In the genomic region with DNA sequence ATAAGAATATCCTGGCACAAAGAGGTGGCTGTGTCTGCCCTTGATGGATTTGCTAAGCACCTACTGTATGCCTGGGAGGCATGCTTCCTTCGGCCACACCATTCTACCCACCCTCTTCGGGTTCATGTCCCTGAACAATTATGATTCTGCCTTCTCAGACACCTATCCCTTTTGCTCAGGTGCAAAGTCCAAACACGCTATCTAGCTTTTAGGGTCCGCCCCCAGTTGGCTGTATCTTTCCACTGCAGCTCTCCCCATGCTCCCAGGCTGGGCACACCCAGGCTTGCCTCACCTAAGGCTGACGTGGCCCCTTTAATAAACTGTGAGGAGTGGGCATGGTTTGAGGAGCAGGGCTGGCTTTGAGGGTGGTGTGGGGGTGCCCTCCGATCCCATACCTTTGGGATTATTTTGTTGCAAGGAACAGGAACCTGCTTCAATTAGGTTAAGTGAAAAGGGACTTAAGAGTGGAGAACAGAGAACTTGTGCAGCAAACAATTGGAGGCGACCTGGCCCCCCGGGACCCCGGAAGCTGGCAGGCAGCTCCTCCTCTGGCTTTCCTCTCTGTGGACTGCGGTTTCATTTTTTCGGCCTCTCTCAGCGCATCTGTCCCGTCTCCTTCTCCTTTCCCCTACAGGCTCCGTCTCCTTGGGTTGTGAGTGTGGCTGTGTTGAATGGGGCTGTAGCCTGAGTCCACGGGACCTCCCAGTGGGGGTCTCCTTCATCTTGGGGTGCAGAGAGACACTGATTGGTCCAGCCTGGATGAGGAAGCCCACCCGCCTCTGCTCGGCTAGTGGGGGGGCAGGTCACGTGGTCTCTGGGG, we compare ENCODE assay signal across 1 cellular context.
A peak's percentile ranks its signal among the peaks of the same experiment; 100 is the strongest.
TF ChIP-seq lines count a peak whose summit lies in the region.

No MANE protein-coding gene starts in this region.

TF ChIP-seq in HepG2, 621 proteins besides CTCF, POLR2A, EP300 and RAD21 (continued from another document and continues in another):
- TF ChIP-seq, protein P1, sequence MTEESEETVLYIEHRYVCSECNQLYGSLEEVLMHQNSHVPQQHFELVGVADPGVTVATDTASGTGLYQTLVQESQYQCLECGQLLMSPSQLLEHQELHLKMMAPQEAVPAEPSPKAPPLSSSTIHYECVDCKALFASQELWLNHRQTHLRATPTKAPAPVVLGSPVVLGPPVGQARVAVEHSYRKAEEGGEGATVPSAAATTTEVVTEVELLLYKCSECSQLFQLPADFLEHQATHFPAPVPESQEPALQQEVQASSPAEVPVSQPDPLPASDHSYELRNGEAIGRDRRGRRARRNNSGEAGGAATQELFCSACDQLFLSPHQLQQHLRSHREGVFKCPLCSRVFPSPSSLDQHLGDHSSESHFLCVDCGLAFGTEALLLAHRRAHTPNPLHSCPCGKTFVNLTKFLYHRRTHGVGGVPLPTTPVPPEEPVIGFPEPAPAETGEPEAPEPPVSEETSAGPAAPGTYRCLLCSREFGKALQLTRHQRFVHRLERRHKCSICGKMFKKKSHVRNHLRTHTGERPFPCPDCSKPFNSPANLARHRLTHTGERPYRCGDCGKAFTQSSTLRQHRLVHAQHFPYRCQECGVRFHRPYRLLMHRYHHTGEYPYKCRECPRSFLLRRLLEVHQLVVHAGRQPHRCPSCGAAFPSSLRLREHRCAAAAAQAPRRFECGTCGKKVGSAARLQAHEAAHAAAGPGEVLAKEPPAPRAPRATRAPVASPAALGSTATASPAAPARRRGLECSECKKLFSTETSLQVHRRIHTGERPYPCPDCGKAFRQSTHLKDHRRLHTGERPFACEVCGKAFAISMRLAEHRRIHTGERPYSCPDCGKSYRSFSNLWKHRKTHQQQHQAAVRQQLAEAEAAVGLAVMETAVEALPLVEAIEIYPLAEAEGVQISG (CRISPR knock-in tag; IDR thresholded peaks at IDR 0.05) = peak; percentile 43
- TF ChIP-seq NR2C2 (CRISPR knock-in tag; IDR thresholded peaks at IDR 0.05; ENCODE audit: borderline replicate concordance) (peak; percentile 56), ZNF737 (CRISPR knock-in tag; IDR thresholded peaks at IDR 0.05; ENCODE audit: borderline replicate concordance) (no peak), BRD4 (CRISPR knock-in tag; IDR thresholded peaks at IDR 0.05) (peak; percentile 85), RBM39 (IDR thresholded peaks at IDR 0.05; ENCODE audit: low read depth, low read length, poor library complexity, severe bottlenecking) (peak; percentile 81), RARA (CRISPR knock-in tag; IDR thresholded peaks at IDR 0.05) (peak; percentile 90), KDM6A (CRISPR knock-in tag; IDR thresholded peaks at IDR 0.05; ENCODE audit: low read depth) (peak; percentile 63; the same call in 1 of the 2 replicates), RFXAP (CRISPR knock-in tag; IDR thresholded peaks at IDR 0.05; ENCODE audit: borderline replicate concordance) (0 out of 2 replicates have a peak, but pooled peaks have one; percentile 19), GLI4 (CRISPR knock-in tag; IDR thresholded peaks at IDR 0.05; ENCODE audit: borderline replicate concordance) (0 out of 2 replicates have a peak, but pooled peaks have one; percentile 32), ZNF724P (CRISPR knock-in tag; IDR thresholded peaks at IDR 0.05; ENCODE audit: borderline replicate concordance) (0 out of 2 replicates have a peak, but pooled peaks have one; percentile 48), MEIS1 (CRISPR knock-in tag; IDR thresholded peaks at IDR 0.05; ENCODE audit: borderline replicate concordance) (peak; percentile 33; the same call in 1 of the 2 replicates), JARID2 (CRISPR knock-in tag; IDR thresholded peaks at IDR 0.05; ENCODE audit: insufficient replicate concordance) (no peak), SOX6 (IDR thresholded peaks at IDR 0.05) (no peak), SOX6 (CRISPR knock-in tag; IDR thresholded peaks at IDR 0.05) (peak; percentile 86)
- TF ChIP-seq, protein P2, sequence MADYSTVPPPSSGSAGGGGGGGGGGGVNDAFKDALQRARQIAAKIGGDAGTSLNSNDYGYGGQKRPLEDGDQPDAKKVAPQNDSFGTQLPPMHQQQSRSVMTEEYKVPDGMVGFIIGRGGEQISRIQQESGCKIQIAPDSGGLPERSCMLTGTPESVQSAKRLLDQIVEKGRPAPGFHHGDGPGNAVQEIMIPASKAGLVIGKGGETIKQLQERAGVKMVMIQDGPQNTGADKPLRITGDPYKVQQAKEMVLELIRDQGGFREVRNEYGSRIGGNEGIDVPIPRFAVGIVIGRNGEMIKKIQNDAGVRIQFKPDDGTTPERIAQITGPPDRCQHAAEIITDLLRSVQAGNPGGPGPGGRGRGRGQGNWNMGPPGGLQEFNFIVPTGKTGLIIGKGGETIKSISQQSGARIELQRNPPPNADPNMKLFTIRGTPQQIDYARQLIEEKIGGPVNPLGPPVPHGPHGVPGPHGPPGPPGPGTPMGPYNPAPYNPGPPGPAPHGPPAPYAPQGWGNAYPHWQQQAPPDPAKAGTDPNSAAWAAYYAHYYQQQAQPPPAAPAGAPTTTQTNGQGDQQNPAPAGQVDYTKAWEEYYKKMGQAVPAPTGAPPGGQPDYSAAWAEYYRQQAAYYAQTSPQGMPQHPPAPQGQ (CRISPR knock-in tag; IDR thresholded peaks at IDR 0.05; ENCODE audit: borderline replicate concordance) = no peak
- TF ChIP-seq, protein P3, sequence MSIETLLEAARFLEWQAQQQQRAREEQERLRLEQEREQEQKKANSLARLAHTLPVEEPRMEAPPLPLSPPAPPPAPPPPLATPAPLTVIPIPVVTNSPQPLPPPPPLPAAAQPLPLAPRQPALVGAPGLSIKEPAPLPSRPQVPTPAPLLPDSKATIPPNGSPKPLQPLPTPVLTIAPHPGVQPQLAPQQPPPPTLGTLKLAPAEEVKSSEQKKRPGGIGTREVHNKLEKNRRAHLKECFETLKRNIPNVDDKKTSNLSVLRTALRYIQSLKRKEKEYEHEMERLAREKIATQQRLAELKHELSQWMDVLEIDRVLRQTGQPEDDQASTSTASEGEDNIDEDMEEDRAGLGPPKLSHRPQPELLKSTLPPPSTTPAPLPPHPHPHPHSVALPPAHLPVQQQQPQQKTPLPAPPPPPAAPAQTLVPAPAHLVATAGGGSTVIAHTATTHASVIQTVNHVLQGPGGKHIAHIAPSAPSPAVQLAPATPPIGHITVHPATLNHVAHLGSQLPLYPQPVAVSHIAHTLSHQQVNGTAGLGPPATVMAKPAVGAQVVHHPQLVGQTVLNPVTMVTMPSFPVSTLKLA (IDR thresholded peaks at IDR 0.05) = no peak; the same call in 1 of the 2 replicates
- TF ChIP-seq, protein P4, sequence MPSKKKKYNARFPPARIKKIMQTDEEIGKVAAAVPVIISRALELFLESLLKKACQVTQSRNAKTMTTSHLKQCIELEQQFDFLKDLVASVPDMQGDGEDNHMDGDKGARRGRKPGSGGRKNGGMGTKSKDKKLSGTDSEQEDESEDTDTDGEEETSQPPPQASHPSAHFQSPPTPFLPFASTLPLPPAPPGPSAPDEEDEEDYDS (CRISPR knock-in tag; IDR thresholded peaks at IDR 0.05) = peak; percentile 85
- TF ChIP-seq, protein P5, sequence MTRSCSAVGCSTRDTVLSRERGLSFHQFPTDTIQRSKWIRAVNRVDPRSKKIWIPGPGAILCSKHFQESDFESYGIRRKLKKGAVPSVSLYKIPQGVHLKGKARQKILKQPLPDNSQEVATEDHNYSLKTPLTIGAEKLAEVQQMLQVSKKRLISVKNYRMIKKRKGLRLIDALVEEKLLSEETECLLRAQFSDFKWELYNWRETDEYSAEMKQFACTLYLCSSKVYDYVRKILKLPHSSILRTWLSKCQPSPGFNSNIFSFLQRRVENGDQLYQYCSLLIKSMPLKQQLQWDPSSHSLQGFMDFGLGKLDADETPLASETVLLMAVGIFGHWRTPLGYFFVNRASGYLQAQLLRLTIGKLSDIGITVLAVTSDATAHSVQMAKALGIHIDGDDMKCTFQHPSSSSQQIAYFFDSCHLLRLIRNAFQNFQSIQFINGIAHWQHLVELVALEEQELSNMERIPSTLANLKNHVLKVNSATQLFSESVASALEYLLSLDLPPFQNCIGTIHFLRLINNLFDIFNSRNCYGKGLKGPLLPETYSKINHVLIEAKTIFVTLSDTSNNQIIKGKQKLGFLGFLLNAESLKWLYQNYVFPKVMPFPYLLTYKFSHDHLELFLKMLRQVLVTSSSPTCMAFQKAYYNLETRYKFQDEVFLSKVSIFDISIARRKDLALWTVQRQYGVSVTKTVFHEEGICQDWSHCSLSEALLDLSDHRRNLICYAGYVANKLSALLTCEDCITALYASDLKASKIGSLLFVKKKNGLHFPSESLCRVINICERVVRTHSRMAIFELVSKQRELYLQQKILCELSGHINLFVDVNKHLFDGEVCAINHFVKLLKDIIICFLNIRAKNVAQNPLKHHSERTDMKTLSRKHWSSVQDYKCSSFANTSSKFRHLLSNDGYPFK (CRISPR knock-in tag; IDR thresholded peaks at IDR 0.05; ENCODE audit: borderline replicate concordance) = 0 out of 2 replicates have a peak, but pooled peaks have one; percentile 41
- TF ChIP-seq, protein P6, sequence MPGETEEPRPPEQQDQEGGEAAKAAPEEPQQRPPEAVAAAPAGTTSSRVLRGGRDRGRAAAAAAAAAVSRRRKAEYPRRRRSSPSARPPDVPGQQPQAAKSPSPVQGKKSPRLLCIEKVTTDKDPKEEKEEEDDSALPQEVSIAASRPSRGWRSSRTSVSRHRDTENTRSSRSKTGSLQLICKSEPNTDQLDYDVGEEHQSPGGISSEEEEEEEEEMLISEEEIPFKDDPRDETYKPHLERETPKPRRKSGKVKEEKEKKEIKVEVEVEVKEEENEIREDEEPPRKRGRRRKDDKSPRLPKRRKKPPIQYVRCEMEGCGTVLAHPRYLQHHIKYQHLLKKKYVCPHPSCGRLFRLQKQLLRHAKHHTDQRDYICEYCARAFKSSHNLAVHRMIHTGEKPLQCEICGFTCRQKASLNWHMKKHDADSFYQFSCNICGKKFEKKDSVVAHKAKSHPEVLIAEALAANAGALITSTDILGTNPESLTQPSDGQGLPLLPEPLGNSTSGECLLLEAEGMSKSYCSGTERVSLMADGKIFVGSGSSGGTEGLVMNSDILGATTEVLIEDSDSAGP (CRISPR knock-in tag; IDR thresholded peaks at IDR 0.05; ENCODE audit: borderline replicate concordance) = peak; percentile 98
- TF ChIP-seq, protein P7, sequence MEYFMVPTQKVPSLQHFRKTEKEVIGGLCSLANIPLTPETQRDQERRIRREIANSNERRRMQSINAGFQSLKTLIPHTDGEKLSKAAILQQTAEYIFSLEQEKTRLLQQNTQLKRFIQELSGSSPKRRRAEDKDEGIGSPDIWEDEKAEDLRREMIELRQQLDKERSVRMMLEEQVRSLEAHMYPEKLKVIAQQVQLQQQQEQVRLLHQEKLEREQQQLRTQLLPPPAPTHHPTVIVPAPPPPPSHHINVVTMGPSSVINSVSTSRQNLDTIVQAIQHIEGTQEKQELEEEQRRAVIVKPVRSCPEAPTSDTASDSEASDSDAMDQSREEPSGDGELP (IDR thresholded peaks at IDR 0.05; ENCODE audit: borderline replicate concordance, low read depth) = 0 out of 2 replicates have a peak, but pooled peaks have one; percentile 27
- TF ChIP-seq, protein P8, sequence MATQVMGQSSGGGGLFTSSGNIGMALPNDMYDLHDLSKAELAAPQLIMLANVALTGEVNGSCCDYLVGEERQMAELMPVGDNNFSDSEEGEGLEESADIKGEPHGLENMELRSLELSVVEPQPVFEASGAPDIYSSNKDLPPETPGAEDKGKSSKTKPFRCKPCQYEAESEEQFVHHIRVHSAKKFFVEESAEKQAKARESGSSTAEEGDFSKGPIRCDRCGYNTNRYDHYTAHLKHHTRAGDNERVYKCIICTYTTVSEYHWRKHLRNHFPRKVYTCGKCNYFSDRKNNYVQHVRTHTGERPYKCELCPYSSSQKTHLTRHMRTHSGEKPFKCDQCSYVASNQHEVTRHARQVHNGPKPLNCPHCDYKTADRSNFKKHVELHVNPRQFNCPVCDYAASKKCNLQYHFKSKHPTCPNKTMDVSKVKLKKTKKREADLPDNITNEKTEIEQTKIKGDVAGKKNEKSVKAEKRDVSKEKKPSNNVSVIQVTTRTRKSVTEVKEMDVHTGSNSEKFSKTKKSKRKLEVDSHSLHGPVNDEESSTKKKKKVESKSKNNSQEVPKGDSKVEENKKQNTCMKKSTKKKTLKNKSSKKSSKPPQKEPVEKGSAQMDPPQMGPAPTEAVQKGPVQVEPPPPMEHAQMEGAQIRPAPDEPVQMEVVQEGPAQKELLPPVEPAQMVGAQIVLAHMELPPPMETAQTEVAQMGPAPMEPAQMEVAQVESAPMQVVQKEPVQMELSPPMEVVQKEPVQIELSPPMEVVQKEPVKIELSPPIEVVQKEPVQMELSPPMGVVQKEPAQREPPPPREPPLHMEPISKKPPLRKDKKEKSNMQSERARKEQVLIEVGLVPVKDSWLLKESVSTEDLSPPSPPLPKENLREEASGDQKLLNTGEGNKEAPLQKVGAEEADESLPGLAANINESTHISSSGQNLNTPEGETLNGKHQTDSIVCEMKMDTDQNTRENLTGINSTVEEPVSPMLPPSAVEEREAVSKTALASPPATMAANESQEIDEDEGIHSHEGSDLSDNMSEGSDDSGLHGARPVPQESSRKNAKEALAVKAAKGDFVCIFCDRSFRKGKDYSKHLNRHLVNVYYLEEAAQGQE (IDR thresholded peaks at IDR 0.05; ENCODE audit: borderline replicate concordance in 1 of 2, low read depth in 1 of 2, low read length in 2 of 2) = 0 out of 4 replicates have a peak, but pooled peaks of 1 of the 2 experiments have one; percentile 25
- TF ChIP-seq, protein P9, sequence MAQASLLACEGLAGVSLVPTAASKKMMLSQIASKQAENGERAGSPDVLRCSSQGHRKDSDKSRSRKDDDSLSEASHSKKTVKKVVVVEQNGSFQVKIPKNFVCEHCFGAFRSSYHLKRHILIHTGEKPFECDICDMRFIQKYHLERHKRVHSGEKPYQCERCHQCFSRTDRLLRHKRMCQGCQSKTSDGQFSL (CRISPR knock-in tag; IDR thresholded peaks at IDR 0.05) = peak; percentile 98
- TF ChIP-seq, protein P10, sequence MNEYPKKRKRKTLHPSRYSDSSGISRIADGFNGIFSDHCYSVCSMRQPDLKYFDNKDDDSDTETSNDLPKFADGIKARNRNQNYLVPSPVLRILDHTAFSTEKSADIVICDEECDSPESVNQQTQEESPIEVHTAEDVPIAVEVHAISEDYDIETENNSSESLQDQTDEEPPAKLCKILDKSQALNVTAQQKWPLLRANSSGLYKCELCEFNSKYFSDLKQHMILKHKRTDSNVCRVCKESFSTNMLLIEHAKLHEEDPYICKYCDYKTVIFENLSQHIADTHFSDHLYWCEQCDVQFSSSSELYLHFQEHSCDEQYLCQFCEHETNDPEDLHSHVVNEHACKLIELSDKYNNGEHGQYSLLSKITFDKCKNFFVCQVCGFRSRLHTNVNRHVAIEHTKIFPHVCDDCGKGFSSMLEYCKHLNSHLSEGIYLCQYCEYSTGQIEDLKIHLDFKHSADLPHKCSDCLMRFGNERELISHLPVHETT (CRISPR knock-in tag; conservative IDR thresholded peaks at IDR 0.05) = no peak
- TF ChIP-seq, protein P11, sequence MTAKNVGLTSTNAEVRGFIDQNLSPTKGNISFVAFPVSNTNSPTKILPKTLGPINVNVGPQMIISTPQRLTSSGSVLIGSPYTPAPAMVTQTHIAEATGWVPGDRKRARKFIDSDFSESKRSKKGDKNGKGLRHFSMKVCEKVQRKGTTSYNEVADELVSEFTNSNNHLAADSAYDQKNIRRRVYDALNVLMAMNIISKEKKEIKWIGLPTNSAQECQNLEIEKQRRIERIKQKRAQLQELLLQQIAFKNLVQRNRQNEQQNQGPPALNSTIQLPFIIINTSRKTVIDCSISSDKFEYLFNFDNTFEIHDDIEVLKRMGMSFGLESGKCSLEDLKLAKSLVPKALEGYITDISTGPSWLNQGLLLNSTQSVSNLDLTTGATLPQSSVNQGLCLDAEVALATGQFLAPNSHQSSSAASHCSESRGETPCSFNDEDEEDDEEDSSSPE (CRISPR knock-in tag; IDR thresholded peaks at IDR 0.05) = no peak
